Comparison of ENCODE assay signal across 8 cellular contexts in the genomic region with DNA sequence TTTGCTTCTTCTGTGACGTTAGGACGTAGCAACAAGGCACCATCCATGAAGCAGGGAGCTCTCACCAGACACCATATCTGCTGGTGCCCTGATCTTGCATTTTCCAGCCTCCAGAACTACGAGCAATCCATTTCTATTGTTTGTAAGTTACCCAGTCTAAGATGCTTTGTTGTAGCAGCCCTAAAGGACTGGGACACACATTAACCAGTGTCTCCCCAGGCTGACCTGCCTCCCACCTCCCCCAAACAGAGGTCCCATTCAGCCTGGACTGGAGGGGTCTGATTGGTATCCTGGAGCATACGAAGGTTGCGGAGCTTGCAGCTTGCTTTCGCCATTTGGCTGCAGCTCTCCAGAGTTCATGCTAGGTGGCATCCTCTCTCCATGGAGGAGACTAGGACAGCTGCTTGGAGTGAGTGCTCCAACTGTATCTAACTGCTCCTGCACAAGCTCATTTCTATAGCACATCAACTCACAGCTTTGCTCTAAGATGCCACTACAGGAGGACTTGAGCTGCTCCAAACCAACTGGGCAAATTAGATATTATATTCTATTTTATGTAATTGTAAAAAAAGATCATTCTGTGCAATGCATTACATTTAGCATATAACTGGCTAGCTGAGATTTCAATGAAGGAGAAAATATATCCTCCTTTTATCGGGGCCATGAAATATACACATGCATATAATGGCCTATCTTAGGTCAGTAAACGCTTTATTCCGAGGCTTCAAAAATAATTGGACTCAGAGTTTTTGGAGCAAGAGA. TPM values are rescaled to one million over a fixed set of nuclear protein-coding genes. Genes with fewer than 3 reads are reported as not detected.
DNase-seq lines count a peak whose midpoint lies in the region; ATAC-seq and TF ChIP-seq lines count a peak whose summit lies in the region.

No MANE protein-coding gene starts in this region.

- no peaks in the 10 kb centered on the region for H3K79me2 ChIP-seq in MM.1S (ENCODE audit: low read length)

- H3K9me3 ChIP-seq in MM.1S (replicated peaks; ENCODE audit: insufficient read depth, low read length) = no peaks in the 10 kb centered on the region

- DNase-seq in MM.1S (peak; percentile 50), T-helper 9 cell (peak; percentile 10), cerebellum (ENCODE audit: low spot score) (peak; percentile 88), kidney tubule cell (ENCODE audit: low spot score) (peak; percentile 82)
- peak; percentile 52 for DNase-seq in stimulated activated CD4-positive, alpha-beta T cell treated with anti-CD3 and anti-CD28 coated beads, Interleukin-4, amount 100 ng/mL, for 24 hours

- H3K4me2 ChIP-seq in MM.1S (ENCODE audit: low read depth, low read length) = no peak overlapping the region

- no peaks in the 10 kb centered on the region for H3F3A ChIP-seq in MM.1S (ENCODE audit: insufficient read depth, low read length)

- no peaks in the 10 kb centered on the region for H3K9me2 ChIP-seq in MM.1S (replicated peaks; ENCODE audit: insufficient read depth, low read length)

- H3K9ac ChIP-seq in MM.1S (ENCODE audit: low read length) = no peak overlapping the region

- no peak overlapping the region for H2AFZ ChIP-seq in MM.1S (ENCODE audit: low read length)

- no peak overlapping the region for H3K27ac ChIP-seq in C4-2B
- H3K27ac ChIP-seq in MM.1S (ENCODE audit: low read length) = no peak overlapping the region

- no peaks in the 10 kb centered on the region for H3K27me3 ChIP-seq in MM.1S (replicated peaks; ENCODE audit: insufficient read depth, low read length)

- no peaks in the 10 kb centered on the region for H3K36me3 ChIP-seq in MM.1S (replicated peaks; ENCODE audit: insufficient read depth, low read length)

- no peaks in the 10 kb centered on the region for H3K4me1 ChIP-seq in MM.1S (ENCODE audit: low read length)

- ATAC-seq in GM18867 (IDR thresholded peaks at IDR 0.05; ENCODE audit: unreplicated experiment) (peak; percentile 65), GM21390 (IDR thresholded peaks at IDR 0.05; ENCODE audit: unreplicated experiment) (no peak)

- TF ChIP-seq CTCF in C4-2B (conservative IDR thresholded peaks at IDR 0.05) = peak; percentile 86
- TF ChIP-seq CTCF in MM.1S (IDR thresholded peaks at IDR 0.05; ENCODE audit: low read length) = peak; percentile 52

- no peak overlapping the region for H3K4me3 ChIP-seq in MM.1S (ENCODE audit: low read length)

- no peaks in the 10 kb centered on the region for H4K20me1 ChIP-seq in MM.1S (ENCODE audit: insufficient read depth, low read length)

RNA-seq across cellular contexts. Expression of a gene that starts 8.0 kb away (rescaled TPM):
- 14.4 TPM for total RNA-seq in cerebellum

RNA-seq across cellular contexts. Expression of a gene that starts 20.8 kb away (rescaled TPM):
- total RNA-seq in cerebellum = 81.2 TPM

RNA-seq across cellular contexts. Expression of a gene that starts 33.9 kb away (rescaled TPM):
- 13.7 TPM for total RNA-seq in cerebellum

Comparison
In these comparisons a context has a peak if more than half of its experiments do, and no peak if none do; other contexts are left out.
1. DNase-seq: peak in every context shown above with its lines; median percentile 88 in cerebellum; 82 in kidney tubule cell; 52 in stimulated activated CD4-positive, alpha-beta T cell treated with anti-CD3 and anti-CD28 coated beads, Interleukin-4, amount 100 ng/mL, for 24 hours; 50 in MM.1S; 10 in T-helper 9 cell.